8 cellular contexts compared by ENCODE assay signal in genomic region chr6:95725344-95725743, GRCh38.
"Had no signal": no experiment of that assay in that cellular context is flagged by ENCODE, and none has a peak within 500 bp of the region (broad histone marks: within the 10 kb centered on the region; RNA-seq: fewer than 3 reads in every experiment).

No MANE protein-coding gene starts in this region.

- H3K4me3 Mint-ChIP-seq: HFFc6 had no signal

- H3K27ac ChIP-seq: GM23248 had no signal

- H3K27ac Mint-ChIP-seq: HFFc6 had no signal

- H3K9me3 ChIP-seq: HAP-1 had no signal

- H3K4me3 ChIP-seq: GM23248, HAP-1, K562 had no signal

- H3K4me1 ChIP-seq: HAP-1 had no signal

- H3K36me3 ChIP-seq: HAP-1 had no signal

- DNase-seq: GM23248, H7, HFFc6, IMR-90, KG1 had no signal

- ATAC-seq: HCT116, K562 had no signal

- H2AFZ ChIP-seq: GM23248 had no signal

- H3K9ac ChIP-seq: GM23248 had no signal
